2 cellular contexts compared by ENCODE assay signal in the genomic region with DNA sequence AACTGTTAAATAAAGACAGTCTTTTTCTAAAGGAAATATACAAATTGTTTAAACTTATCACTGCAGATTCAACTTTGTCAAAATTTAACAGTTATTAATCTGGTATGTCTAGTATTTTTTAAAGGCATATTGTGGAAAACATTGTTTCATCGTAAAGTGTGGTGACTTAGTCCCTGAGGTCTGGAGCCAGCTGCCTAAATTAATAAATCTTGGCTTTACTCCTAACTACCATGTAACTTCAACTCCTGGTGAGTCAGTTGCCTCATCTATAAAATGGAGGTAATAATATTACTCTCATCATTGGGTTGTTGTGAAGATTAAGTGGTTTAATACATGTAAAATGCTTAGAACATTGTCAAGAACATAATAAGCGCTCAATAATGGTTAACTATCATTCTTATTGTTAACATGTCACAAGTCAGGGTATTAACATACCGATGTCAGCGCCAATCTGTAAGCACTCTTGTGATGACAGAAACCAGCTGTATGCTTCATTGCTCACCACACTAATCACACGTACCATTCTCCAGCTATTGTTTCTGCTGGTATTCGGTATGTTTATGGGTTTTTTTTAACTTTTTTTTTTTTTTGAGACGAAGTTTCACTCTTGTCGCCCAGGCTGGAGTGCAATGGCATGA.
TF ChIP-seq lines count a peak whose summit lies in the region.

No MANE protein-coding gene starts in this region.

TF ChIP-seq in SK-N-SH, 30 proteins besides CTCF, POLR2A, EP300 and RAD21 (continued from another document and continues in another):
- TF ChIP-seq, protein P1, sequence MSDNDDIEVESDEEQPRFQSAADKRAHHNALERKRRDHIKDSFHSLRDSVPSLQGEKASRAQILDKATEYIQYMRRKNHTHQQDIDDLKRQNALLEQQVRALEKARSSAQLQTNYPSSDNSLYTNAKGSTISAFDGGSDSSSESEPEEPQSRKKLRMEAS (IDR thresholded peaks at IDR 0.05; ENCODE audit: low read depth) = peak; percentile 30; the same call in 1 of the 2 replicates
- no peak for TF ChIP-seq CHD2 (IDR thresholded peaks at IDR 0.05; ENCODE audit: low read length, partially characterized antibody)
- TF ChIP-seq FOXM1 (IDR thresholded peaks at IDR 0.05; ENCODE audit: low read depth) = peak; percentile 88
- TF ChIP-seq NFIC (IDR thresholded peaks at IDR 0.05; ENCODE audit: borderline replicate concordance) = peak; percentile 67
- TF ChIP-seq MEF2A (IDR thresholded peaks at IDR 0.05; ENCODE audit: borderline replicate concordance, low read depth) = no peak
- peak; percentile 98 for TF ChIP-seq TCF12 (IDR thresholded peaks at IDR 0.05)
- TF ChIP-seq RFX5 (IDR thresholded peaks at IDR 0.05; ENCODE audit: low read length) = no peak
- peak; percentile 50; the same call in 1 of the 2 replicates for TF ChIP-seq FOSL2 (IDR thresholded peaks at IDR 0.05; ENCODE audit: borderline replicate concordance, low read depth)
- TF ChIP-seq ELF1 (IDR thresholded peaks at IDR 0.05) = no peak
- no peak for TF ChIP-seq FOXJ3 (CRISPR knock-in tag; IDR thresholded peaks at IDR 0.05)
- no peak for TF ChIP-seq SMC3 (IDR thresholded peaks at IDR 0.05; ENCODE audit: low read depth, low read length)
- TF ChIP-seq GATA2 (CRISPR knock-in tag; IDR thresholded peaks at IDR 0.05) = no peak
- TF ChIP-seq, protein P2, sequence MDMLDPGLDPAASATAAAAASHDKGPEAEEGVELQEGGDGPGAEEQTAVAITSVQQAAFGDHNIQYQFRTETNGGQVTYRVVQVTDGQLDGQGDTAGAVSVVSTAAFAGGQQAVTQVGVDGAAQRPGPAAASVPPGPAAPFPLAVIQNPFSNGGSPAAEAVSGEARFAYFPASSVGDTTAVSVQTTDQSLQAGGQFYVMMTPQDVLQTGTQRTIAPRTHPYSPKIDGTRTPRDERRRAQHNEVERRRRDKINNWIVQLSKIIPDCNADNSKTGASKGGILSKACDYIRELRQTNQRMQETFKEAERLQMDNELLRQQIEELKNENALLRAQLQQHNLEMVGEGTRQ (IDR thresholded peaks at IDR 0.05; ENCODE audit: borderline replicate concordance, low read depth, low read length) = no peak
- TF ChIP-seq EZH2phosphoT487 (IDR thresholded peaks at IDR 0.05; ENCODE audit: borderline replicate concordance, low read depth) = no peak
- TF ChIP-seq, protein P3, sequence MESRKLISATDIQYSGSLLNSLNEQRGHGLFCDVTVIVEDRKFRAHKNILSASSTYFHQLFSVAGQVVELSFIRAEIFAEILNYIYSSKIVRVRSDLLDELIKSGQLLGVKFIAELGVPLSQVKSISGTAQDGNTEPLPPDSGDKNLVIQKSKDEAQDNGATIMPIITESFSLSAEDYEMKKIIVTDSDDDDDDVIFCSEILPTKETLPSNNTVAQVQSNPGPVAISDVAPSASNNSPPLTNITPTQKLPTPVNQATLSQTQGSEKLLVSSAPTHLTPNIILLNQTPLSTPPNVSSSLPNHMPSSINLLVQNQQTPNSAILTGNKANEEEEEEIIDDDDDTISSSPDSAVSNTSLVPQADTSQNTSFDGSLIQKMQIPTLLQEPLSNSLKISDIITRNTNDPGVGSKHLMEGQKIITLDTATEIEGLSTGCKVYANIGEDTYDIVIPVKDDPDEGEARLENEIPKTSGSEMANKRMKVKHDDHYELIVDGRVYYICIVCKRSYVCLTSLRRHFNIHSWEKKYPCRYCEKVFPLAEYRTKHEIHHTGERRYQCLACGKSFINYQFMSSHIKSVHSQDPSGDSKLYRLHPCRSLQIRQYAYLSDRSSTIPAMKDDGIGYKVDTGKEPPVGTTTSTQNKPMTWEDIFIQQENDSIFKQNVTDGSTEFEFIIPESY (IDR thresholded peaks at IDR 0.05; ENCODE audit: borderline replicate concordance, low read depth) = no peak
- no peak for TF ChIP-seq NRF1 (IDR thresholded peaks at IDR 0.05; ENCODE audit: low read depth, low read length)
- 0 out of 2 replicates have a peak, but pooled peaks have one; percentile 15 for TF ChIP-seq RXRA (IDR thresholded peaks at IDR 0.05; ENCODE audit: borderline replicate concordance, low read depth)
- no peak for TF ChIP-seq GABPA (IDR thresholded peaks at IDR 0.05; ENCODE audit: low read depth)
- peak; percentile 87 for TF ChIP-seq SIN3A (IDR thresholded peaks at IDR 0.05; ENCODE audit: borderline replicate concordance, low read depth, low read length)
- TF ChIP-seq MXI1 (IDR thresholded peaks at IDR 0.05; ENCODE audit: low read depth, low read length) = no peak
- TF ChIP-seq, protein P4, sequence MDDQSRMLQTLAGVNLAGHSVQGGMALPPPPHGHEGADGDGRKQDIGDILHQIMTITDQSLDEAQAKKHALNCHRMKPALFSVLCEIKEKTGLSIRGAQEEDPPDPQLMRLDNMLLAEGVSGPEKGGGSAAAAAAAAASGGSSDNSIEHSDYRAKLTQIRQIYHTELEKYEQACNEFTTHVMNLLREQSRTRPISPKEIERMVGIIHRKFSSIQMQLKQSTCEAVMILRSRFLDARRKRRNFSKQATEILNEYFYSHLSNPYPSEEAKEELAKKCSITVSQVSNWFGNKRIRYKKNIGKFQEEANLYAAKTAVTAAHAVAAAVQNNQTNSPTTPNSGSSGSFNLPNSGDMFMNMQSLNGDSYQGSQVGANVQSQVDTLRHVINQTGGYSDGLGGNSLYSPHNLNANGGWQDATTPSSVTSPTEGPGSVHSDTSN (IDR thresholded peaks at IDR 0.05) = peak; percentile 97
- TF ChIP-seq YY1 (IDR thresholded peaks at IDR 0.05; ENCODE audit: low read depth) = peak; percentile 64; the same call in 1 of the 2 replicates
- peak; percentile 73 for TF ChIP-seq POLR2AphosphoS5 (IDR thresholded peaks at IDR 0.05; ENCODE audit: low read depth, low read length)
- peak; percentile 90; the same call in 1 of the 2 replicates for TF ChIP-seq TEAD4 (IDR thresholded peaks at IDR 0.05; ENCODE audit: borderline replicate concordance, insufficient read depth)

TF ChIP-seq in neural cell, 6 proteins besides CTCF, POLR2A, EP300 and RAD21 (continued from another document):
- TF ChIP-seq, protein P5, sequence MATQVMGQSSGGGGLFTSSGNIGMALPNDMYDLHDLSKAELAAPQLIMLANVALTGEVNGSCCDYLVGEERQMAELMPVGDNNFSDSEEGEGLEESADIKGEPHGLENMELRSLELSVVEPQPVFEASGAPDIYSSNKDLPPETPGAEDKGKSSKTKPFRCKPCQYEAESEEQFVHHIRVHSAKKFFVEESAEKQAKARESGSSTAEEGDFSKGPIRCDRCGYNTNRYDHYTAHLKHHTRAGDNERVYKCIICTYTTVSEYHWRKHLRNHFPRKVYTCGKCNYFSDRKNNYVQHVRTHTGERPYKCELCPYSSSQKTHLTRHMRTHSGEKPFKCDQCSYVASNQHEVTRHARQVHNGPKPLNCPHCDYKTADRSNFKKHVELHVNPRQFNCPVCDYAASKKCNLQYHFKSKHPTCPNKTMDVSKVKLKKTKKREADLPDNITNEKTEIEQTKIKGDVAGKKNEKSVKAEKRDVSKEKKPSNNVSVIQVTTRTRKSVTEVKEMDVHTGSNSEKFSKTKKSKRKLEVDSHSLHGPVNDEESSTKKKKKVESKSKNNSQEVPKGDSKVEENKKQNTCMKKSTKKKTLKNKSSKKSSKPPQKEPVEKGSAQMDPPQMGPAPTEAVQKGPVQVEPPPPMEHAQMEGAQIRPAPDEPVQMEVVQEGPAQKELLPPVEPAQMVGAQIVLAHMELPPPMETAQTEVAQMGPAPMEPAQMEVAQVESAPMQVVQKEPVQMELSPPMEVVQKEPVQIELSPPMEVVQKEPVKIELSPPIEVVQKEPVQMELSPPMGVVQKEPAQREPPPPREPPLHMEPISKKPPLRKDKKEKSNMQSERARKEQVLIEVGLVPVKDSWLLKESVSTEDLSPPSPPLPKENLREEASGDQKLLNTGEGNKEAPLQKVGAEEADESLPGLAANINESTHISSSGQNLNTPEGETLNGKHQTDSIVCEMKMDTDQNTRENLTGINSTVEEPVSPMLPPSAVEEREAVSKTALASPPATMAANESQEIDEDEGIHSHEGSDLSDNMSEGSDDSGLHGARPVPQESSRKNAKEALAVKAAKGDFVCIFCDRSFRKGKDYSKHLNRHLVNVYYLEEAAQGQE (IDR thresholded peaks at IDR 0.05; ENCODE audit: borderline replicate concordance) = no peak
TF ChIP-seq in neural cell: peak in this region for 1.
